ENCODE assay signal across 14 cellular contexts in the genomic region with DNA sequence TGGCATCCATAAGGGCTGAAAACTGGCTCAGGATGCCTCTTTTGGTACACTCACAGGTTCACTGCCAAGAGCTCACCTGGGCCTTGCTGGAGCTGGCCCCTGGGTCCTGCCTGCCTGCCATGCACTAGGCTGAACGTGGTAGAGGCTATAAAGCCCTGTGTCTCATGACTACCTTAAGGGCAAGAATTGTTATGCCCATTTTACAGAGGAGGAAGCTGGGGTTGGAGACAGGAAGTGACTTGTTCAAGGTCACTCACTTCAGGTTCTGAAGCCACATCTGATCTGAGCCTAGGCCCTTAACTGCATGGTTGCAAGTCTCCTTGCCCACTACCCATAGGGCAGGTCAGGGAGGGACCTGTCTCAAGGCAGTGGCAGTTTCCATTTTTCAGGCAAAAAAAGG. TPM values are rescaled to one million over a fixed set of nuclear protein-coding genes. Genes with fewer than 3 reads are reported as not detected.
A peak's percentile ranks its signal among the peaks of the same experiment; 100 is the strongest.
DNase-seq lines count a peak whose midpoint lies in the region; ATAC-seq and TF ChIP-seq lines count a peak whose summit lies in the region.
"Had no signal": no experiment of that assay in that cellular context is flagged by ENCODE, and none has a peak within 500 bp of the region (broad histone marks: within the 10 kb centered on the region; RNA-seq: fewer than 3 reads in every experiment).

No MANE protein-coding gene starts in this region.

- H3K4me3 ChIP-seq in GM23338 (no peak overlapping the region), neural progenitor cell (no peak overlapping the region)
- H3K4me3 ChIP-seq: SJSA1 had no signal

- H3K36me3 Mint-ChIP-seq in CD14-positive monocyte (peaks cover 41 to 58% of the 10 kb centered on the region in 2 donors), GM23338 (ENCODE audit: low read depth) (peaks cover 4% of the 10 kb centered on the region), natural killer cell (no peaks in the 10 kb centered on the region), neural progenitor cell (peaks cover 8% of the 10 kb centered on the region)
- peaks cover 17% of the 10 kb centered on the region for H3K36me3 Mint-ChIP-seq in activated T-helper 1 cell treated with anti-CD3 and anti-CD28 coated beads, Interleukin-12 subunit alpha, Interleukin-12 subunit beta, Interleukin-2, Interleukin-4 antibody, amounts not matched to agents 30 ng/mL and 10 ng/mL and 1 ng/mL, durations not matched to agents 14 hours and 24 hours and 36 hours (ENCODE audit: low read depth)

- H3K9me3 Mint-ChIP-seq in CD14-positive monocyte (peaks cover 0 to 3% (median 0%) of the 10 kb centered on the region in 7 donors), GM23338 (no peaks in the 10 kb centered on the region), natural killer cell (no peaks in the 10 kb centered on the region), neural progenitor cell (no peaks in the 10 kb centered on the region)
- no peaks in the 10 kb centered on the region for H3K9me3 Mint-ChIP-seq in activated T-helper 1 cell treated with anti-CD3 and anti-CD28 coated beads, Interleukin-12 subunit alpha, Interleukin-12 subunit beta, Interleukin-2, Interleukin-4 antibody, amounts not matched to agents 30 ng/mL and 10 ng/mL and 1 ng/mL, durations not matched to agents 14 hours and 24 hours and 36 hours

- peaks cover 78% of the 10 kb centered on the region for H3K4me1 Mint-ChIP-seq in CD14-positive monocyte
- peaks cover 39% of the 10 kb centered on the region for H3K4me1 Mint-ChIP-seq in GM23338
- peaks cover 68% of the 10 kb centered on the region for H3K4me1 Mint-ChIP-seq in activated T-helper 1 cell treated with anti-CD3 and anti-CD28 coated beads, Interleukin-12 subunit alpha, Interleukin-12 subunit beta, Interleukin-2, Interleukin-4 antibody, amounts not matched to agents 30 ng/mL and 10 ng/mL and 1 ng/mL, durations not matched to agents 14 hours and 24 hours and 36 hours (ENCODE audit: low read depth)
- peaks cover 69 to 75% of the 10 kb centered on the region in 2 donors for H3K4me1 Mint-ChIP-seq in natural killer cell
- peaks cover 33% of the 10 kb centered on the region for H3K4me1 Mint-ChIP-seq in neural progenitor cell

- H3K27ac Mint-ChIP-seq in CD14-positive monocyte (peak overlapping the region; percentile 58 to 88 (median 83)), GM23338 (peak overlapping the region; percentile 70), natural killer cell (peak overlapping the region; percentile 78 to 99), neural progenitor cell (no peak overlapping the region)
- peak overlapping the region; percentile 82 for H3K27ac Mint-ChIP-seq in activated T-helper 1 cell treated with anti-CD3 and anti-CD28 coated beads, Interleukin-12 subunit alpha, Interleukin-12 subunit beta, Interleukin-2, Interleukin-4 antibody, amounts not matched to agents 30 ng/mL and 10 ng/mL and 1 ng/mL, durations not matched to agents 14 hours and 24 hours and 36 hours

- H2AFZ ChIP-seq in GM23338, result no peak overlapping the region
- no peak overlapping the region for H2AFZ ChIP-seq in neural progenitor cell (replicated peaks)

- no peak overlapping the region for H3K27ac ChIP-seq in GM23338 (ENCODE audit: low read depth)
- no peak overlapping the region for H3K27ac ChIP-seq in neural progenitor cell
- H3K27ac ChIP-seq: SJSA1 had no signal

- no peaks in the 10 kb centered on the region for H3K9me3 ChIP-seq in neural progenitor cell (ENCODE audit: low read depth)
- H3K9me3 ChIP-seq: SJSA1 had no signal

- ATAC-seq in GM23338, result no peak
- no peak for ATAC-seq in natural killer cell
- ATAC-seq in HG02763 (IDR thresholded peaks at IDR 0.05; ENCODE audit: unreplicated experiment), result no peak

- H3K36me3 ChIP-seq in GM23338 (ENCODE audit: insufficient read depth) (no peaks in the 10 kb centered on the region), neural progenitor cell (no peaks in the 10 kb centered on the region)

- TF ChIP-seq CTCF in CD14-positive monocyte (IDR thresholded peaks at IDR 0.05), result no peak
- TF ChIP-seq CTCF in GM23338 (conservative IDR thresholded peaks at IDR 0.05; ENCODE audit: low read depth in 2 of 2), result no peak
- TF ChIP-seq CTCF in natural killer cell (IDR thresholded peaks at IDR 0.05), result no peak
- TF ChIP-seq CTCF in neural progenitor cell (IDR thresholded peaks at IDR 0.05), result no peak

- H3K27me3 ChIP-seq in GM23338 (ENCODE audit: insufficient read depth), result no peaks in the 10 kb centered on the region
- H3K27me3 ChIP-seq in neural progenitor cell, result no peaks in the 10 kb centered on the region
- H3K27me3 ChIP-seq: SJSA1 had no signal

- peaks cover 24% of the 10 kb centered on the region for H3K4me1 ChIP-seq in GM23338 (ENCODE audit: insufficient read depth)
- H3K4me1 ChIP-seq in neural progenitor cell, result peaks cover 18% of the 10 kb centered on the region

- H3K79me2 ChIP-seq in GM23338 (replicated peaks; ENCODE audit: insufficient read depth) (peaks cover 90% of the 10 kb centered on the region), neural progenitor cell (ENCODE audit: low read depth) (peaks cover 74% of the 10 kb centered on the region)

- no peak overlapping the region for H3K4me3 Mint-ChIP-seq in CD14-positive monocyte
- H3K4me3 Mint-ChIP-seq in GM23338, result no peak overlapping the region
- H3K4me3 Mint-ChIP-seq in activated T-helper 1 cell treated with anti-CD3 and anti-CD28 coated beads, Interleukin-12 subunit alpha, Interleukin-12 subunit beta, Interleukin-2, Interleukin-4 antibody, amounts not matched to agents 30 ng/mL and 10 ng/mL and 1 ng/mL, durations not matched to agents 14 hours and 24 hours and 36 hours, result peak overlapping the region; percentile 7
- H3K4me3 Mint-ChIP-seq in natural killer cell, result peak overlapping the region; percentile 6
- no peak overlapping the region for H3K4me3 Mint-ChIP-seq in neural progenitor cell

- peaks cover 26% of the 10 kb centered on the region for H4K20me1 ChIP-seq in GM23338 (replicated peaks; ENCODE audit: insufficient read depth)
- H4K20me1 ChIP-seq in neural progenitor cell (ENCODE audit: low read depth), result peaks cover 18% of the 10 kb centered on the region

- H3K27me3 Mint-ChIP-seq in CD14-positive monocyte (ENCODE audit: low read depth in 3 of 3), result peaks cover 0 to 2% (median 0%) of the 10 kb centered on the region in 3 donors
- peaks cover 3% of the 10 kb centered on the region for H3K27me3 Mint-ChIP-seq in GM23338 (ENCODE audit: insufficient read depth, low read depth, poor library complexity)
- H3K27me3 Mint-ChIP-seq in activated T-helper 1 cell treated with anti-CD3 and anti-CD28 coated beads, Interleukin-12 subunit alpha, Interleukin-12 subunit beta, Interleukin-2, Interleukin-4 antibody, amounts not matched to agents 30 ng/mL and 10 ng/mL and 1 ng/mL, durations not matched to agents 14 hours and 24 hours and 36 hours (ENCODE audit: insufficient read depth), result no peaks in the 10 kb centered on the region
- H3K27me3 Mint-ChIP-seq in natural killer cell (ENCODE audit: low read depth in 2 of 2), result no peaks in the 10 kb centered on the region
- H3K27me3 Mint-ChIP-seq in neural progenitor cell (ENCODE audit: insufficient read depth, low read depth), result no peaks in the 10 kb centered on the region

- H3K9ac ChIP-seq in neural progenitor cell, result no peak overlapping the region

- H3K4me2 ChIP-seq in GM23338 (no peak overlapping the region), neural progenitor cell (no peak overlapping the region)

- intact Hi-C loops in CD14-positive monocyte (cut with micrococcal nuclease), result no loop called here
- intact Hi-C loops in activated T-helper 1 cell treated with anti-CD3 and anti-CD28 coated beads, Interleukin-12 subunit alpha, Interleukin-12 subunit beta, Interleukin-2, Interleukin-4 antibody, amounts not matched to agents 30 ng/mL and 10 ng/mL and 1 ng/mL, durations not matched to agents 14 hours and 24 hours and 36 hours (cut with micrococcal nuclease), result no loop called here
- intact Hi-C loops in natural killer cell (cut with micrococcal nuclease), result no loop called here

- peaks cover 11% of the 10 kb centered on the region for H3F3A ChIP-seq in GM23338 (replicated peaks; ENCODE audit: low read depth)
- peaks cover 25% of the 10 kb centered on the region for H3F3A ChIP-seq in neural progenitor cell (ENCODE audit: low read depth)

- no peak for DNase-seq in CD14-positive monocyte (ENCODE audit: low spot score)
- DNase-seq in GM23338 (ENCODE audit: low spot score), result no peak
- no peak for DNase-seq in activated T-helper 1 cell treated with anti-CD3 and anti-CD28 coated beads, Interleukin-12 subunit alpha, Interleukin-12 subunit beta, Interleukin-2, Interleukin-4 antibody, amounts not matched to agents 30 ng/mL and 10 ng/mL and 1 ng/mL, durations not matched to agents 14 hours and 24 hours and 36 hours (ENCODE audit: low spot score)
- DNase-seq in natural killer cell, result no peak
- no peak for DNase-seq in MV-4-11 (lab: John Stamatoyannopoulos, UW)
- no peak for DNase-seq in activated effector memory CD4-positive, alpha-beta T cell treated with anti-CD3 and anti-CD28 coated beads, Interleukin-2, amount 50 U/mL, for 16 hours
- no peak for DNase-seq in neural progenitor cell (ENCODE audit: low spot score)
- DNase-seq: activated CD4-positive, alpha-beta T cell treated with anti-CD3 and anti-CD28 coated beads for 4 hours; amniotic stem cell; COR-L47; NCI-H1694 treated with DMSO at 0.1 percent for 48 hours; NCI-H748 treated with DMSO at 0.1 percent for 48 hours had no signal

- H3K9me2 ChIP-seq in GM23338 (ENCODE audit: insufficient read depth), result no peaks in the 10 kb centered on the region

RNA-seq across cellular contexts. Expression of a gene that starts 7.9 kb away (rescaled TPM):
- polyA plus RNA-seq in CD14-positive monocyte, result 10 to 100 TPM; 40.2 to 65.9 TPM
- 20.0 and 20.2 TPM in 2 replicates for total RNA-seq in GM23338 (2014; rRNA removed; shearing (Covaris generic))
- 8.1 and 8.5 TPM in 2 replicates for polyA plus RNA-seq in GM23338 (2016; fragmentation: Nextera tagmentation; extraction: Ambion mirVana)
- 46.5 and 48.7 TPM in 2 replicates for total RNA-seq in activated T-helper 1 cell treated with anti-CD3 and anti-CD28 coated beads, Interleukin-12 subunit alpha, Interleukin-12 subunit beta, Interleukin-2, Interleukin-4 antibody, amounts not matched to agents 30 ng/mL and 10 ng/mL and 1 ng/mL, durations not matched to agents 14 hours and 24 hours and 36 hours
- 10 to 100 TPM; 55.9 to 65.3 (median 59.8) TPM for total RNA-seq in natural killer cell
- total RNA-seq in neural progenitor cell (ENCODE audit: low replicate concordance), result 5.3 and 14.7 TPM in 2 replicates

RNA-seq across cellular contexts. Expression of a gene that starts 19.9 kb away (rescaled TPM):
- polyA plus RNA-seq in CD14-positive monocyte, result 100 to 1,000 TPM; 224 to 234 TPM
- 27.5 and 28.6 TPM in 2 replicates for total RNA-seq in GM23338 (2014; rRNA removed; shearing (Covaris generic))
- polyA plus RNA-seq in GM23338 (2016; fragmentation: Nextera tagmentation; extraction: Ambion mirVana), result 96.2 and 98.9 TPM in 2 replicates
- total RNA-seq in activated T-helper 1 cell treated with anti-CD3 and anti-CD28 coated beads, Interleukin-12 subunit alpha, Interleukin-12 subunit beta, Interleukin-2, Interleukin-4 antibody, amounts not matched to agents 30 ng/mL and 10 ng/mL and 1 ng/mL, durations not matched to agents 14 hours and 24 hours and 36 hours, result 57.5 and 63.8 TPM in 2 replicates
- 10 to 100 TPM; 25.2 to 30.4 (median 26.6) TPM for total RNA-seq in natural killer cell
- total RNA-seq in neural progenitor cell (ENCODE audit: low replicate concordance), result 8.6 and 10.2 TPM in 2 replicates

RNA-seq across cellular contexts. Expression of a gene that starts 54.3 kb away (rescaled TPM):
- polyA plus RNA-seq in CD14-positive monocyte (10 to 100 TPM; 16.6 to 19.1 TPM), GM23338 (2016; fragmentation: Nextera tagmentation; extraction: Ambion mirVana) (9.2 and 11.5 TPM in 2 replicates)
- 27.1 and 27.3 TPM in 2 replicates for total RNA-seq in GM23338 (2014; rRNA removed; shearing (Covaris generic))
- 10.6 and 10.9 TPM in 2 replicates for total RNA-seq in activated T-helper 1 cell treated with anti-CD3 and anti-CD28 coated beads, Interleukin-12 subunit alpha, Interleukin-12 subunit beta, Interleukin-2, Interleukin-4 antibody, amounts not matched to agents 30 ng/mL and 10 ng/mL and 1 ng/mL, durations not matched to agents 14 hours and 24 hours and 36 hours
- total RNA-seq in natural killer cell (1 to 10 TPM; 4.0 to 8.0 (median 4.9) TPM), neural progenitor cell (ENCODE audit: low replicate concordance) (3.1 and 14.7 TPM in 2 replicates)

Comparison
In these comparisons a context has a peak if more than half of its experiments do, and no peak if none do; other contexts are left out.
1. H3K4me3 Mint-ChIP-seq: peak in activated T-helper 1 cell treated with anti-CD3 and anti-CD28 coated beads, Interleukin-12 subunit alpha, Interleukin-12 subunit beta, Interleukin-2, Interleukin-4 antibody, amounts not matched to agents 30 ng/mL and 10 ng/mL and 1 ng/mL, durations not matched to agents 14 hours and 24 hours and 36 hours (single experiment) and natural killer cell (single experiment); none in CD14-positive monocyte (0 of 2), GM23338 (single experiment) and neural progenitor cell (single experiment).